ENCODE assay signal across 8 cellular contexts in genomic region chr11:117178210-117179034, GRCh38. TPM values are rescaled to one million over a fixed set of nuclear protein-coding genes. Genes with fewer than 3 reads are reported as not detected.
DNase-seq lines count a peak whose midpoint lies in the region; ATAC-seq and TF ChIP-seq lines count a peak whose summit lies in the region.

SIDT2 (plus strand) TSS chr11:117178743; CDS start chr11:117179264, 521 bp downstream.

- no TSS peak for BruUV-seq in A673 (replicated peaks; lab: Mats Ljungman, UMichigan)

- H3K27me3 ChIP-seq in A673 (replicated peaks; ENCODE audit: insufficient read depth, low read depth, low read length, poor library complexity) (no peaks in the 10 kb centered on the region), breast epithelium (no peaks in the 10 kb centered on the region), skeletal muscle tissue (ENCODE audit: control insufficient read depth in 3 of 3, insufficient read depth in 3 of 3, low read length in 3 of 3) (no peaks in the 10 kb centered on the region)

- TF ChIP-seq POLR2A in breast epithelium (IDR thresholded peaks at IDR 0.05) = peak; percentile 70

- ATAC-seq in GM18868 (IDR thresholded peaks at IDR 0.05; ENCODE audit: unreplicated experiment) = peak; percentile 90
- peak; percentile 89 for ATAC-seq in HG03135 (IDR thresholded peaks at IDR 0.05; ENCODE audit: unreplicated experiment)

- peak within 1 kb of the TSS; percentile 81 for H3K27ac ChIP-seq in A673 (ENCODE audit: low read depth, low read length, poor library complexity, severe bottlenecking)
- peak within 1 kb of the TSS; percentile 87 for H3K27ac ChIP-seq in VCaP
- H3K27ac ChIP-seq in breast epithelium = peak within 1 kb of the TSS; percentile 94 to 98
- peak within 1 kb of the TSS; percentile 89 for H3K27ac ChIP-seq in skeletal muscle tissue (ENCODE audit: low read depth, low read length)

- POLR2A ChIA-PET in A673 (lab: Charles Lee; ENCODE audit: low non-redundant PET) = interaction anchor here (0.5 kb wide), 1 partner anchor 423 kb away, joined by 3 read pairs; no protein-coding TSS in a partner anchor

- CTCF ChIA-PET in A673 (lab: Charles Lee) = interaction anchor here (0.6 to 1.1 kb wide), 5 partner anchors 32 to 387 kb away, joined by 3 to 4 read pairs (median 3); partner anchors contain the start of gene APOA5

- H3K36me3 ChIP-seq in A673 (ENCODE audit: insufficient read depth, low read length, poor library complexity, severe bottlenecking) (no peaks in the 10 kb centered on the region), breast epithelium (no peaks in the 10 kb centered on the region), skeletal muscle tissue (ENCODE audit: control insufficient read depth in 3 of 3, insufficient read depth in 3 of 3, low read length in 3 of 3) (peaks cover 10 to 15% (median 12%) of the 10 kb centered on the region in 3 donors)

- H3K4me3 ChIP-seq in A673 (ENCODE audit: low read depth, low read length, poor library complexity, severe bottlenecking) = peak within 1 kb of the TSS; percentile 70
- peak within 1 kb of the TSS; percentile 80 to 97 (median 88) for H3K4me3 ChIP-seq in breast epithelium
- H3K4me3 ChIP-seq in iPS-18c (ENCODE audit: insufficient read depth, low read depth, low read length) = peak within 1 kb of the TSS; percentile 77
- peak within 1 kb of the TSS; percentile 77 to 98 (median 91) for H3K4me3 ChIP-seq in skeletal muscle tissue (ENCODE audit: low read length in 3 of 3)

- TF ChIP-seq CTCF in A673 (conservative IDR thresholded peaks at IDR 0.05; ENCODE audit: low read depth, low read length) (no peak), VCaP (conservative IDR thresholded peaks at IDR 0.05) (no peak), breast epithelium (IDR thresholded peaks at IDR 0.05) (no peak)

- peak within 1 kb of the TSS; percentile 90 to 95 (median 94) for H3K9ac ChIP-seq in skeletal muscle tissue (ENCODE audit: low read depth in 1 of 3, low read length in 3 of 3)

- peaks cover 29% of the 10 kb centered on the region for H3K4me1 ChIP-seq in A673 (ENCODE audit: insufficient read depth, low read length, poor library complexity, severe bottlenecking)
- H3K4me1 ChIP-seq in breast epithelium = peaks cover 4% of the 10 kb centered on the region in 2 donors
- H3K4me1 ChIP-seq in skeletal muscle tissue (ENCODE audit: control insufficient read depth in 3 of 3, insufficient read depth in 3 of 3, low read length in 3 of 3) = peaks cover 29 to 39% (median 33%) of the 10 kb centered on the region in 3 donors

- intact Hi-C loops in A673 (cut with micrococcal nuclease; ENCODE audit: unreplicated experiment) (loop anchor here (5.0 kb wide), 1 partner anchor 36 kb away; the partner anchor contains the start of gene PAFAH1B2), breast epithelium (cut with DNase I; ENCODE audit: low total_unique reads) (no loop called here)

- H3K9me3 ChIP-seq in A673 (ENCODE audit: low read depth, low read length, poor library complexity, severe bottlenecking) (no peaks in the 10 kb centered on the region), breast epithelium (no peaks in the 10 kb centered on the region), iPS-18c (ENCODE audit: control insufficient read depth, insufficient read depth, low read length) (no peaks in the 10 kb centered on the region), skeletal muscle tissue (ENCODE audit: control insufficient read depth in 3 of 3, low read length in 3 of 3) (no peaks in the 10 kb centered on the region)

- DNase-seq in A673 (ENCODE audit: low spot score) (peak; percentile 98), NCI-H2196 treated with DMSO at 0.1 percent for 48 hours (lab: John Stamatoyannopoulos, UW; ENCODE audit: unreplicated experiment) (peak; percentile 55), breast epithelium (ENCODE audit: low spot score in 2 of 2) (peak; percentile 89 to 90)

RNA-seq across cellular contexts. Expression of gene SIDT2, which starts in this region (rescaled TPM):
- 33.5 and 43.6 TPM in 2 replicates for total RNA-seq in A673 (2021)
- total RNA-seq in breast epithelium = 10 to 100 TPM; 45.2 to 86.7 (median 49.5) TPM
- 16.2 TPM for total RNA-seq in skeletal muscle tissue

Comparison
In these comparisons a context has a peak if more than half of its experiments do, and no peak if none do; other contexts are left out.
1. Peak in every context shown above with its lines: DNase-seq, ATAC-seq, H3K4me3 ChIP-seq and H3K27ac ChIP-seq.